In genomic region chr4:84856468-84856867, GRCh38 we compare ENCODE assay signal across 27 cellular contexts.
DNase-seq lines count a peak whose midpoint lies in the region; ATAC-seq, FAIRE-seq and TF ChIP-seq lines count a peak whose summit lies in the region.
"Had no signal": no experiment of that assay in that cellular context is flagged by ENCODE, and none has a peak within 500 bp of the region (broad histone marks: within the 10 kb centered on the region; RNA-seq: fewer than 3 reads in every experiment).

No MANE protein-coding gene starts in this region.

- H3K9me3 ChIP-seq in IMR-90 (ENCODE audit: control insufficient read depth, insufficient read depth, low read length): no peaks in the 10 kb centered on the region
- no peaks in the 10 kb centered on the region for H3K9me3 ChIP-seq in gastrocnemius medialis
- H3K9me3 ChIP-seq: breast epithelium, right atrium auricular region, tibial nerve had no signal

- DNase-seq in IMR-90: no peak
- DNase-seq in gastrocnemius medialis: no peak
- no peak for DNase-seq in NCI-H446 treated with DMSO at 0.1 percent for 48 hours (lab: John Stamatoyannopoulos, UW)
- DNase-seq in cardiac septum (ENCODE audit: low spot score): no peak
- no peak for DNase-seq in dedifferentiated amniotic fluid mesenchymal stem cell (ENCODE audit: extremely low spot score)
- DNase-seq in NCI-H82 treated with DMSO at 0.1 percent for 48 hours (lab: John Stamatoyannopoulos, UW; ENCODE audit: unreplicated experiment): no peak
- DNase-seq: activated CD4-positive, alpha-beta T cell treated with anti-CD3 and anti-CD28 coated beads, Interleukin-2, amount 10 ng/mL, durations not matched to agents 7 days and 5 days; activated CD8-positive, alpha-beta memory T cell treated with anti-CD3 and anti-CD28 coated beads, Interleukin-2, amount 10 ng/mL, durations not matched to agents 7 days and 5 days; activated naive CD4-positive, alpha-beta T cell treated with anti-CD3 and anti-CD28 coated beads for 36 hours; Calu3; NCI-H1092 treated with DMSO at 0.1 percent for 48 hours; NCI-H524 treated with DMSO at 0.1 percent for 48 hours; stimulated activated CD4-positive, alpha-beta T cell treated with anti-CD3 and anti-CD28 coated beads, Interleukin-12 subunit alpha, Interleukin-12 subunit beta, amount 100 ng/mL, for 4 hours; stimulated activated CD4-positive, alpha-beta T cell treated with anti-CD3 and anti-CD28 coated beads, Interleukin-4, amount 100 ng/mL, for 4 hours; stimulated activated naive CD4-positive, alpha-beta T cell had no signal

- no peak overlapping the region for H2BK15ac ChIP-seq in IMR-90 (ENCODE audit: low read depth, low read length)

- POLR2A ChIA-PET in IMR-90 (lab: Charles Lee; ENCODE audit: unreplicated experiment): no interaction called here

- no peaks in the 10 kb centered on the region for H3K27me3 Mint-ChIP-seq in brain
- H3K27me3 Mint-ChIP-seq: activated CD4-positive, alpha-beta T cell treated with anti-CD3 and anti-CD28 coated beads, Interleukin-2, amount 10 ng/mL, durations not matched to agents 7 days and 5 days; activated CD8-positive, alpha-beta memory T cell treated with anti-CD3 and anti-CD28 coated beads, Interleukin-2, amount 10 ng/mL, durations not matched to agents 7 days and 5 days; dendritic cell treated with granulocyte-macrophage colony-stimulating factor and Interleukin-4, amounts not matched to agents 40 ng/mL and 50 ng/mL, for 4 days; IgD-negative memory B cell had no signal

- H3K27me3 ChIP-seq in IMR-90 (ENCODE audit: control insufficient read depth, insufficient read depth, low read length): no peaks in the 10 kb centered on the region
- no peaks in the 10 kb centered on the region for H3K27me3 ChIP-seq in gastrocnemius medialis
- H3K27me3 ChIP-seq: breast epithelium, right atrium auricular region, tibial nerve had no signal

- H2AK5ac ChIP-seq in IMR-90 (ENCODE audit: low read depth, low read length): no peak overlapping the region

- H4K20me1 ChIP-seq in IMR-90 (ENCODE audit: insufficient read depth, low read length): peaks cover 3% of the 10 kb centered on the region

- no peak overlapping the region for H2AK9ac ChIP-seq in IMR-90 (replicated peaks; ENCODE audit: low read depth, low read length, poor library complexity)

- no peak overlapping the region for H2AFZ ChIP-seq in IMR-90 (replicated peaks; ENCODE audit: low read length, poor library complexity)

- no peak overlapping the region for H4K5ac ChIP-seq in IMR-90 (ENCODE audit: low read depth, low read length)

- peaks cover 5% of the 10 kb centered on the region; the same call in 1 of the 2 replicates for H3K9me1 ChIP-seq in IMR-90 (ENCODE audit: insufficient read depth, low read length)

- peaks cover 14 to 35% of the 10 kb centered on the region in 2 experiments for H3K79me1 ChIP-seq in IMR-90 (ENCODE audit: low read depth in 1 of 2, low read length in 2 of 2)

- TF ChIP-seq RAD21 in IMR-90 (IDR thresholded peaks at IDR 0.05; ENCODE audit: low read length): no peak

- H3K56ac ChIP-seq in IMR-90 (ENCODE audit: extremely low read depth, insufficient read depth, low read length): no peak overlapping the region

- no peak overlapping the region for H3K27ac ChIP-seq in IMR-90 (ENCODE audit: insufficient read depth, low read length)
- H3K27ac ChIP-seq in gastrocnemius medialis: peak overlapping the region; percentile 0 to 62 (median 45)
- H3K27ac ChIP-seq: breast epithelium, C4-2B, right atrium auricular region, RWPE1, tibial nerve, VCaP had no signal

- CTCF ChIA-PET in IMR-90 (lab: Yijun Ruan, JAX): interaction anchor here (0.6 kb wide), 1 partner anchor 1131 kb away, joined by 4 read pairs; no protein-coding TSS in a partner anchor

- TF ChIP-seq POLR2A in IMR-90 (IDR thresholded peaks at IDR 0.05; ENCODE audit: low read depth, low read length) (no peak), gastrocnemius medialis (IDR thresholded peaks at IDR 0.05) (no peak)

- dilution Hi-C loops in IMR-90 (cut with HindIII; ENCODE audit: low sequenced_read_pairs, unreplicated experiment): no loop called here

- no peak for ATAC-seq in IMR-90 (ENCODE audit: low read depth)
- no peak for ATAC-seq in gastrocnemius medialis
- ATAC-seq: activated CD8-positive, alpha-beta memory T cell treated with anti-CD3 and anti-CD28 coated beads, Interleukin-2, amount 10 ng/mL, durations not matched to agents 7 days and 5 days; GM12878; HCT116 had no signal

- TF ChIP-seq CTCF in IMR-90 (conservative IDR thresholded peaks at IDR 0.05; ENCODE audit: low read depth, low read length) (no peak), brain (conservative IDR thresholded peaks at IDR 0.05) (no peak), gastrocnemius medialis (IDR thresholded peaks at IDR 0.05 in 4 of 5, conservative IDR thresholded peaks at IDR 0.05 in 1 of 5) (no peak)

- peaks cover 8% of the 10 kb centered on the region for H3K36me3 ChIP-seq in IMR-90 (ENCODE audit: control insufficient read depth, insufficient read depth, low read length)
- H3K36me3 ChIP-seq in gastrocnemius medialis: peaks cover 0 to 9% of the 10 kb centered on the region in 2 donors
- H3K36me3 ChIP-seq: breast epithelium had no signal

- peaks cover 55% of the 10 kb centered on the region for H3K36me3 Mint-ChIP-seq in brain
- H3K36me3 Mint-ChIP-seq: activated CD8-positive, alpha-beta memory T cell treated with anti-CD3 and anti-CD28 coated beads, Interleukin-2, amount 10 ng/mL, durations not matched to agents 7 days and 5 days; IgD-negative memory B cell had no signal

- no peak overlapping the region for H2BK5ac ChIP-seq in IMR-90 (ENCODE audit: low read depth, low read length, poor library complexity, severe bottlenecking)

- no peak overlapping the region for H3K18ac ChIP-seq in IMR-90 (ENCODE audit: low read depth, low read length)

- peak; percentile 38 for FAIRE-seq in islet of Langerhans (lab: Jason Lieb, UNC)
- FAIRE-seq: GM12878 had no signal

- H3K9me3 Mint-ChIP-seq in brain: no peaks in the 10 kb centered on the region
- H3K9me3 Mint-ChIP-seq: activated CD4-positive, alpha-beta T cell treated with anti-CD3 and anti-CD28 coated beads, Interleukin-2, amount 10 ng/mL, durations not matched to agents 7 days and 5 days; activated naive CD4-positive, alpha-beta T cell treated with anti-CD3 and anti-CD28 coated beads for 36 hours; dendritic cell treated with granulocyte-macrophage colony-stimulating factor and Interleukin-4, amounts not matched to agents 40 ng/mL and 50 ng/mL, for 4 days; IgD-negative memory B cell had no signal

- peak overlapping the region; percentile 71; the same call in 1 of the 2 replicates for H3K23ac ChIP-seq in IMR-90 (ENCODE audit: low read depth, low read length)

- peak overlapping the region in 3 of 5 experiments; percentile 28 to 56 (median 28) for H3K27ac Mint-ChIP-seq in brain
- H3K27ac Mint-ChIP-seq: activated CD4-positive, alpha-beta T cell treated with anti-CD3 and anti-CD28 coated beads, Interleukin-2, amount 10 ng/mL, durations not matched to agents 7 days and 5 days; activated CD8-positive, alpha-beta memory T cell treated with anti-CD3 and anti-CD28 coated beads, Interleukin-2, amount 10 ng/mL, durations not matched to agents 7 days and 5 days; activated naive CD4-positive, alpha-beta T cell treated with anti-CD3 and anti-CD28 coated beads for 36 hours; dendritic cell treated with granulocyte-macrophage colony-stimulating factor and Interleukin-4, amounts not matched to agents 40 ng/mL and 50 ng/mL, for 4 days; IgD-negative memory B cell had no signal

- no peak overlapping the region for H2BK20ac ChIP-seq in IMR-90 (ENCODE audit: low read depth, low read length)

- intact Hi-C loops in IMR-90 (cut with micrococcal nuclease): no loop called here
- intact Hi-C loops in gastrocnemius medialis (cut with DNase I; ENCODE audit: low total_unique reads): no loop called here
- intact Hi-C loops in cardiac septum (cut with DNase I): loop anchor here (5.0 kb wide), 1 partner anchor 111 kb away; the partner anchor contains the start of gene WDFY3

- H3K14ac ChIP-seq in IMR-90 (replicated peaks; ENCODE audit: low read depth, low read length): no peak overlapping the region

- H2BK120ac ChIP-seq in IMR-90 (ENCODE audit: low read depth, low read length): no peak overlapping the region

- no peak overlapping the region for H4K91ac ChIP-seq in IMR-90 (ENCODE audit: insufficient read depth, low read depth, low read length)

- H3K4me3 ChIP-seq in IMR-90 (ENCODE audit: insufficient read depth, low read depth, low read length): no peak overlapping the region
- no peak overlapping the region for H3K4me3 ChIP-seq in gastrocnemius medialis
- H3K4me3 ChIP-seq: breast epithelium, GM12878, right atrium auricular region, tibial nerve had no signal

- H3K4me1 ChIP-seq in IMR-90 (ENCODE audit: control insufficient read depth, insufficient read depth, low read length): no peaks in the 10 kb centered on the region
- peaks cover 20 to 49% of the 10 kb centered on the region in 2 donors for H3K4me1 ChIP-seq in gastrocnemius medialis

- no peak overlapping the region for H3K9ac ChIP-seq in IMR-90 (ENCODE audit: low read depth, low read length)

- no peak overlapping the region for H3K4me3 Mint-ChIP-seq in brain
- H3K4me3 Mint-ChIP-seq: activated CD4-positive, alpha-beta T cell treated with anti-CD3 and anti-CD28 coated beads, Interleukin-2, amount 10 ng/mL, durations not matched to agents 7 days and 5 days; activated CD8-positive, alpha-beta memory T cell treated with anti-CD3 and anti-CD28 coated beads, Interleukin-2, amount 10 ng/mL, durations not matched to agents 7 days and 5 days; activated naive CD4-positive, alpha-beta T cell treated with anti-CD3 and anti-CD28 coated beads for 36 hours; dendritic cell treated with granulocyte-macrophage colony-stimulating factor and Interleukin-4, amounts not matched to agents 40 ng/mL and 50 ng/mL, for 4 days; IgD-negative memory B cell had no signal

- H3K4me1 Mint-ChIP-seq in brain: peaks cover 24% of the 10 kb centered on the region
- H3K4me1 Mint-ChIP-seq: activated CD4-positive, alpha-beta T cell treated with anti-CD3 and anti-CD28 coated beads, Interleukin-2, amount 10 ng/mL, durations not matched to agents 7 days and 5 days; activated CD8-positive, alpha-beta memory T cell treated with anti-CD3 and anti-CD28 coated beads, Interleukin-2, amount 10 ng/mL, durations not matched to agents 7 days and 5 days; IgD-negative memory B cell had no signal

- no peak overlapping the region for H3K4ac ChIP-seq in IMR-90 (ENCODE audit: low read depth, low read length)

- H4K8ac ChIP-seq in IMR-90 (ENCODE audit: low read depth in 2 of 2, low read length in 2 of 2): no peak overlapping the region

- in situ Hi-C loops in IMR-90 (cut with MboI; ENCODE audit: low sequenced_read_pairs): no loop called here
- in situ Hi-C loops in gastrocnemius medialis (cut with MboI; ENCODE audit: low sequenced_read_pairs in 4 of 4): no loop called here

- H3K4me2 ChIP-seq in IMR-90 (ENCODE audit: low read depth, low read length): no peak overlapping the region

- no TSS peak for BruUV-seq in IMR-90 (replicated peaks; lab: Mats Ljungman, UMichigan)

TF ChIP-seq in IMR-90, 13 proteins besides CTCF, POLR2A, EP300 and RAD21 (continues in another document):
- TF ChIP-seq FOS (IDR thresholded peaks at IDR 0.05; ENCODE audit: low read depth, low read length): no peak
- TF ChIP-seq MAFK (IDR thresholded peaks at IDR 0.05; ENCODE audit: low read depth, low read length): no peak
